ENCODE assay signal across 7 cellular contexts in genomic region chr5:139272471-139273321, GRCh38. TPM values are rescaled to one million over a fixed set of nuclear protein-coding genes. Genes with fewer than 3 reads are reported as not detected.
DNase-seq lines count a peak whose midpoint lies in the region; ATAC-seq and TF ChIP-seq lines count a peak whose summit lies in the region.

No MANE protein-coding gene starts in this region.

- H3K4me3 Mint-ChIP-seq in activated T-helper 17 cell treated with anti-CD3 and anti-CD28 coated beads, Interleukin-2, amount 50 U/mL, for 72 hours = peak overlapping the region; percentile 97

- WGBS in right cardiac atrium = 80% methylated on average over 6 of the region's 6 CpGs
- 52% methylated on average over 6 of the region's 6 CpGs for WGBS in suprapubic skin

- peak overlapping the region; percentile 64 for H3K9ac ChIP-seq in Loucy (ENCODE audit: low read depth, low read length, poor library complexity, severe bottlenecking)

- H3K36me3 Mint-ChIP-seq in activated T-helper 17 cell treated with anti-CD3 and anti-CD28 coated beads, Interleukin-2, amount 50 U/mL, for 72 hours (ENCODE audit: low read depth) = peaks cover 39% of the 10 kb centered on the region

- DNase-seq in ELR (ENCODE audit: low read depth) (peak; percentile 82), right cardiac atrium (no peak), suprapubic skin (ENCODE audit: low spot score in 2 of 2) (no peak), HUDEP-2 (lab: John Stamatoyannopoulos, UW; ENCODE audit: unreplicated experiment in 76 of 76) (no peak), NCI-H1417 treated with DMSO at 0.1 percent for 48 hours (lab: John Stamatoyannopoulos, UW) (no peak)

- peak overlapping the region; percentile 96 for H3K27ac ChIP-seq in right cardiac atrium (ENCODE audit: low read length)
- H3K27ac ChIP-seq in suprapubic skin = peak overlapping the region; percentile 69

- H3K9me3 ChIP-seq in Loucy (ENCODE audit: insufficient read depth, low read depth, low read length) (no peaks in the 10 kb centered on the region), right cardiac atrium (ENCODE audit: control insufficient read depth, low read length) (no peaks in the 10 kb centered on the region), suprapubic skin (no peaks in the 10 kb centered on the region)

- peak overlapping the region; percentile 87 for H3K4me2 ChIP-seq in Loucy (ENCODE audit: low read depth, low read length, poor library complexity, severe bottlenecking)

- TF ChIP-seq CTCF in Loucy (conservative IDR thresholded peaks at IDR 0.05; ENCODE audit: low read length) (no peak), suprapubic skin (IDR thresholded peaks at IDR 0.05) (no peak)

- no peaks in the 10 kb centered on the region for H3K9me2 ChIP-seq in Loucy (replicated peaks; ENCODE audit: low read depth, low read length)

- peaks cover 7% of the 10 kb centered on the region for H4K20me1 ChIP-seq in Loucy (ENCODE audit: insufficient read depth, low read length, poor library complexity, severe bottlenecking)

- TF ChIP-seq EP300 in suprapubic skin (IDR thresholded peaks at IDR 0.05) = no peak

- no peaks in the 10 kb centered on the region for H3K27me3 ChIP-seq in Loucy (ENCODE audit: insufficient read depth, low read length, poor library complexity, severe bottlenecking)
- no peaks in the 10 kb centered on the region for H3K27me3 ChIP-seq in right cardiac atrium (ENCODE audit: control insufficient read depth, insufficient read depth)
- H3K27me3 ChIP-seq in suprapubic skin = no peaks in the 10 kb centered on the region

- peaks cover 8% of the 10 kb centered on the region; the same call in 1 of the 2 replicates for H3K79me2 ChIP-seq in Loucy (ENCODE audit: insufficient read depth, low read length)

- peaks cover 43% of the 10 kb centered on the region for H3K4me1 Mint-ChIP-seq in activated T-helper 17 cell treated with anti-CD3 and anti-CD28 coated beads, Interleukin-2, amount 50 U/mL, for 72 hours

- H3K27me3 Mint-ChIP-seq in activated T-helper 17 cell treated with anti-CD3 and anti-CD28 coated beads, Interleukin-2, amount 50 U/mL, for 72 hours = no peaks in the 10 kb centered on the region

- no peak overlapping the region for H2AFZ ChIP-seq in Loucy (ENCODE audit: low read length)

- intact Hi-C loops in right cardiac atrium (cut with DNase I) = no loop called here

- H3K9me3 Mint-ChIP-seq in activated T-helper 17 cell treated with anti-CD3 and anti-CD28 coated beads, Interleukin-2, amount 50 U/mL, for 72 hours = no peaks in the 10 kb centered on the region

- peak overlapping the region; percentile 91 for H3K27ac Mint-ChIP-seq in activated T-helper 17 cell treated with anti-CD3 and anti-CD28 coated beads, Interleukin-2, amount 50 U/mL, for 72 hours

- H3K36me3 ChIP-seq in Loucy (ENCODE audit: insufficient read depth, low read length) (no peaks in the 10 kb centered on the region), suprapubic skin (no peaks in the 10 kb centered on the region)

- H3K4me3 ChIP-seq in Loucy (ENCODE audit: low read length, poor library complexity, severe bottlenecking) (peak overlapping the region; percentile 83), right cardiac atrium (ENCODE audit: low read length) (peak overlapping the region; percentile 48), suprapubic skin (peak overlapping the region; percentile 52)

- no peak for TF ChIP-seq POLR2A in suprapubic skin (IDR thresholded peaks at IDR 0.05)

- peaks cover 3% of the 10 kb centered on the region; the same call in 1 of the 2 replicates for H3F3A ChIP-seq in Loucy (ENCODE audit: low read depth)

- ATAC-seq in activated T-helper 17 cell treated with anti-CD3 and anti-CD28 coated beads, Interleukin-2, amount 50 U/mL, for 72 hours (replicated peaks) = no peak
- no peak for ATAC-seq in right cardiac atrium

- H3K4me1 ChIP-seq in Loucy (ENCODE audit: insufficient read depth, low read length, poor library complexity, severe bottlenecking) (peaks cover 37% of the 10 kb centered on the region), right cardiac atrium (ENCODE audit: control insufficient read depth, insufficient read depth, low read length) (peaks cover 6% of the 10 kb centered on the region), suprapubic skin (peaks cover 64% of the 10 kb centered on the region)

RNA-seq across cellular contexts. Expression of gene MATR3, which starts 20.8 kb away (rescaled TPM):
- total RNA-seq in activated T-helper 17 cell treated with anti-CD3 and anti-CD28 coated beads, Interleukin-2, amount 50 U/mL, for 72 hours = 100 to 1,000 TPM; 184 to 204 TPM
- 100 to 1,000 TPM; 144 to 162 (median 147) TPM for total RNA-seq in right cardiac atrium
- 151 TPM for polyA plus RNA-seq in right cardiac atrium
- 100 to 1,000 TPM; 115 to 192 (median 129) TPM for total RNA-seq in suprapubic skin
